Comparison of ENCODE assay signal across 8 cellular contexts in the genomic region with DNA sequence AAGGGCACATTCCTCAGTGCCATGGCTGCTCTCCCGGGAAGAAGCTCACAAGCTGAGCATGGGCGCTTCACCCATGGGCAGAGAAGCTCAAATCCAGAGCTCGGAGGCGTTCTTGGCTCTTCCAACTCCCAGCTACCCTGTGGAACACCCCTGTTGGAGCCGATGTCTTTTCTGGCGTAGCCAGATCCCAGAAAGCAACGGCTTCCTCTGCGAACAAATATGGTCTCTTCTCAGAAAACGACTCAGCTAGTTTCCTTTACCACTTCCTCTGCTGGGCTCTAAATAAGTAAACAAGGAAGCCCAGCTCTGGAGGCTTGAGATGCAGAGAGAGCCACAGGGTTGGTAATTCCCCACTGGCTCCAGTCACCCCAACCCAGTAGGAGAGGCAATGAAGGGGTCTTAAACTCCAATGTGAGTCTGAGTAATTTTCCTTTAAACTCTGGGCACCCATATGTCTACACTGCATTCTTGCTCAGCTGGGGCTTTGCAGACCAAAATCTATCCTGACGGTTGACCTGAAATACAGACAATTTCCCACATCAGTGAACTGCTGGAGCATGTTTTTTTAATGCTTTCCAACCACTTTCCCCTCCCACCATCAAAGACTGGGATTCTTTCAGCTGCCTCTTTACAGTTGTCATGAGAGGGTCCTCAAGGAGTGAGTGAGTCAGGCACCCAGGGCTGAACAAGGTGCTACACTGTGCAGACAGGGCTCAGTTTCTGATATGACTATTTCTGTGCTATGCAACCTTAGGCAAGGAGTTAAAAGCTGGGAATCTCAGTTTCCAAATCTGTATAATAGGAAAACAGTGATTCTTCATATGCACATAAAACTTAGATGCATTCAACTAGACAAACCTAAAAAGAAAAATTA. TPM values are rescaled to one million over a fixed set of nuclear protein-coding genes. Genes with fewer than 3 reads are reported as not detected.
DNase-seq lines count a peak whose midpoint lies in the region; ATAC-seq and TF ChIP-seq lines count a peak whose summit lies in the region.

Gene LCP2, minus strand, starts transcription at position 189 of the 874 bp plus-strand sequence. Its CDS starts 166 bp downstream, at position 23.

- peaks cover 84% of the 10 kb centered on the region for H3K4me1 ChIP-seq in mononuclear cell (ENCODE audit: insufficient read depth, low read length)
- H3K4me1 ChIP-seq in trophoblast cell (ENCODE audit: control insufficient read depth in 1 of 2, insufficient read depth in 2 of 2, low read length in 2 of 2) = no peaks in the 10 kb centered on the region

- TF ChIP-seq CTCF in GM10266 (IDR thresholded peaks at IDR 0.05; ENCODE audit: control insufficient read depth, insufficient read depth, low read depth, missing control alignments) = no peak

- H3K18ac ChIP-seq in trophoblast cell (ENCODE audit: low read length) = no peak within 1 kb of the TSS

- H3K36me3 ChIP-seq in trophoblast cell (ENCODE audit: control insufficient read depth in 1 of 2, insufficient read depth in 2 of 2, low read length in 2 of 2) = no peaks in the 10 kb centered on the region

- H3K79me1 ChIP-seq in trophoblast cell (ENCODE audit: low read length) = no peaks in the 10 kb centered on the region

- ATAC-seq in GM21528 (IDR thresholded peaks at IDR 0.05; ENCODE audit: low FRiP score, unreplicated experiment) (peak; percentile 58), HG03565 (IDR thresholded peaks at IDR 0.05; ENCODE audit: unreplicated experiment) (no peak)

- no peaks in the 10 kb centered on the region for H3K27me3 ChIP-seq in mononuclear cell (ENCODE audit: insufficient read depth, low read length)
- H3K27me3 ChIP-seq in trophoblast cell (ENCODE audit: insufficient read depth, low read length) = no peaks in the 10 kb centered on the region

- peak within 1 kb of the TSS; percentile 94 for H3K4me3 ChIP-seq in mononuclear cell (ENCODE audit: low read length)
- H3K4me3 ChIP-seq in trophoblast cell (ENCODE audit: low read depth, low read length) = no peak within 1 kb of the TSS

- no peak within 1 kb of the TSS for H2BK12ac ChIP-seq in trophoblast cell (ENCODE audit: low read length)

- no peak within 1 kb of the TSS for H2BK120ac ChIP-seq in trophoblast cell (ENCODE audit: insufficient read depth, low read length, poor library complexity)

- peaks cover 67% of the 10 kb centered on the region for H3K4me1 Mint-ChIP-seq in activated naive CD4-positive, alpha-beta T cell treated with anti-CD3 and anti-CD28 coated beads for 36 hours (ENCODE audit: low read depth)

- no peak within 1 kb of the TSS for H2AK5ac ChIP-seq in trophoblast cell (ENCODE audit: low read length)

- no peaks in the 10 kb centered on the region for H3K79me2 ChIP-seq in trophoblast cell (ENCODE audit: control insufficient read depth, insufficient read depth, low read length, poor library complexity)

- no peak within 1 kb of the TSS for H3K27ac ChIP-seq in trophoblast cell (ENCODE audit: low read depth, low read length)

- H3K27me3 Mint-ChIP-seq in activated naive CD4-positive, alpha-beta T cell treated with anti-CD3 and anti-CD28 coated beads for 36 hours (ENCODE audit: low read depth) = no peaks in the 10 kb centered on the region

- no peak within 1 kb of the TSS for H4K8ac ChIP-seq in trophoblast cell (ENCODE audit: low read depth, low read length)

- H2AFZ ChIP-seq in trophoblast cell (ENCODE audit: insufficient read depth, low read length, poor library complexity) = no peak within 1 kb of the TSS

- WGBS in trophoblast cell (ENCODE audit: extremely low coverage, insufficient coverage, insufficient read length) = no CpG with 5 or more reads among the region's 10 CpGs

- H3K4me3 Mint-ChIP-seq in activated naive CD4-positive, alpha-beta T cell treated with anti-CD3 and anti-CD28 coated beads for 36 hours = peak within 1 kb of the TSS; percentile 95

- peaks cover 36% of the 10 kb centered on the region for H3K36me3 Mint-ChIP-seq in activated naive CD4-positive, alpha-beta T cell treated with anti-CD3 and anti-CD28 coated beads for 36 hours (ENCODE audit: low read depth)

- intact Hi-C loops in activated naive CD4-positive, alpha-beta T cell treated with anti-CD3 and anti-CD28 coated beads for 36 hours (cut with micrococcal nuclease) = loop anchor here (1.0 to 10.0 kb wide), 8 partner anchors 9 to 1877 kb away; no protein-coding TSS in a partner anchor

- no peak within 1 kb of the TSS for H3K4me2 ChIP-seq in trophoblast cell (ENCODE audit: low read length)

- CTCF ChIA-PET in activated naive CD4-positive, alpha-beta T cell treated with anti-CD3 and anti-CD28 coated beads for 36 hours (lab: Charles Lee) = interaction anchor here (0.9 to 18.8 kb wide), 13 partner anchors 10 to 72 kb away, joined by 3 to 281 read pairs (median 8); no protein-coding TSS in a partner anchor

- H3K4ac ChIP-seq in trophoblast cell (ENCODE audit: low read depth, low read length) = no peak within 1 kb of the TSS

- H3K9ac ChIP-seq in trophoblast cell (ENCODE audit: low read length) = no peak within 1 kb of the TSS

- no peak within 1 kb of the TSS for H2BK5ac ChIP-seq in trophoblast cell (ENCODE audit: low read depth, low read length, poor library complexity)

- peak within 1 kb of the TSS; percentile 98 for H3K27ac Mint-ChIP-seq in activated naive CD4-positive, alpha-beta T cell treated with anti-CD3 and anti-CD28 coated beads for 36 hours

- H4K91ac ChIP-seq in trophoblast cell (ENCODE audit: low read depth, low read length) = no peak within 1 kb of the TSS

- H3K9me3 Mint-ChIP-seq in activated naive CD4-positive, alpha-beta T cell treated with anti-CD3 and anti-CD28 coated beads for 36 hours = no peaks in the 10 kb centered on the region

- H3K14ac ChIP-seq in trophoblast cell (ENCODE audit: low read length) = no peak within 1 kb of the TSS

- peak; percentile 43 for DNase-seq in GM10266 (ENCODE audit: extremely low spot score)
- DNase-seq in M059J (ENCODE audit: low read depth) = peak; percentile 25
- DNase-seq in activated naive CD4-positive, alpha-beta T cell treated with anti-CD3 and anti-CD28 coated beads for 36 hours = peak; percentile 77
- DNase-seq in trophoblast cell = no peak
- DNase-seq in amniotic stem cell (lab: John Stamatoyannopoulos, UW) = no peak

- no peaks in the 10 kb centered on the region for H3K9me3 ChIP-seq in mononuclear cell (ENCODE audit: low read depth, low read length)
- H3K9me3 ChIP-seq in trophoblast cell (ENCODE audit: insufficient read depth, low read depth, low read length) = peaks cover 2% of the 10 kb centered on the region

- H3K23ac ChIP-seq in trophoblast cell (ENCODE audit: low read length) = no peak within 1 kb of the TSS

- no peak within 1 kb of the TSS for H4K12ac ChIP-seq in trophoblast cell (ENCODE audit: low read depth, low read length)

RNA-seq across cellular contexts. Expression of gene LCP2, which starts in this region (rescaled TPM):
- 0.69 TPM in 1 of 2 replicates, not detected in the other for total RNA-seq in M059J (2014; rRNA removed; shearing (Covaris generic))
- total RNA-seq in activated naive CD4-positive, alpha-beta T cell treated with anti-CD3 and anti-CD28 coated beads for 36 hours = 100 to 1,000 TPM; 115 to 122 TPM
- total RNA-seq in mononuclear cell = 440 TPM
- 0.15 and 0.19 TPM in 2 replicates for polyA plus RNA-seq in trophoblast cell (2013)

Comparison
In these comparisons a context has a peak if more than half of its experiments do, and no peak if none do; other contexts are left out.
1. RNA of gene LCP2 (total RNA-seq): 440 TPM in mononuclear cell (single experiment) and 115 to 122 TPM in activated naive CD4-positive, alpha-beta T cell treated with anti-CD3 and anti-CD28 coated beads for 36 hours; 0.69 TPM in M059J; every median in the first group is over 10 times any median in the second.
2. Peak in DNase-seq in M059J; RNA of the gene not detected or under 1 TPM.
3. DNase-seq: peak in GM10266 (single experiment) and activated naive CD4-positive, alpha-beta T cell treated with anti-CD3 and anti-CD28 coated beads for 36 hours (single experiment); none in trophoblast cell (0 of 2) and amniotic stem cell (single experiment).